In the genomic region with DNA sequence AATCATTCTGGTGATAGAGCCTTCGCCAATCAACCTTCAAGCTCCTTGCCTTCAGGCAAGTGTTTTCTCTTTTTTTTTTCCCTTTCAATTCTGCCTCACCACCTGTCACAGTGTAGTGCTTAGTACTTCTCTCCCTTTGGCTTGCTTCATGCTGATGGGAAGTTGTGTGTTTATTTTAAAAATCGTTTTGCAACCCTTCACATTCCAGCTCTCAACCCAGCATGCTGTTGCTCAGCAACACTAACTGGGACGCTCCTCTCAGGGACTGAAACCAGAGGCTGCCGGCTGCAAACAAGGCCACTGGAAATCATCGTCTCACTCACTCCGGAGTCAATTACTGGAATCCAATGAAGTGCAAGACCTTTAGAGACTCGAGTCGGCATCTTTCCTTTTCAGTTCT, we compare ENCODE assay signal across 10 cellular contexts.
DNase-seq lines count a peak whose midpoint lies in the region; ATAC-seq and TF ChIP-seq lines count a peak whose summit lies in the region.
"Had no signal": no experiment of that assay in that cellular context is flagged by ENCODE, and none has a peak within 500 bp of the region (broad histone marks: within the 10 kb centered on the region; RNA-seq: fewer than 3 reads in every experiment).

No MANE protein-coding gene starts in this region.

- peaks cover 7% of the 10 kb centered on the region for H3K4me1 Mint-ChIP-seq in type B pancreatic cell (ENCODE audit: unreplicated experiment)

- no peaks in the 10 kb centered on the region for H3K36me3 Mint-ChIP-seq in type B pancreatic cell

- peak; percentile 85 for DNase-seq in NCI-H128 (lab: John Stamatoyannopoulos, UW; ENCODE audit: unreplicated experiment)
- peak; percentile 83 for DNase-seq in astrocyte of the spinal cord (ENCODE audit: low read depth, low spot score)
- peak; percentile 87 for DNase-seq in left kidney (ENCODE audit: low read depth, low spot score)
- no peak for DNase-seq in type B pancreatic cell (ENCODE audit: extremely low spot score, unreplicated experiment)
- DNase-seq in NCI-H1048 (lab: John Stamatoyannopoulos, UW), result no peak
- DNase-seq: dermis blood vessel endothelial cell had no signal

- peaks cover 3% of the 10 kb centered on the region for H3K27me3 Mint-ChIP-seq in type B pancreatic cell
- H3K27me3 Mint-ChIP-seq: IgD-negative memory B cell; stimulated activated naive CD8-positive, alpha-beta T cell treated with anti-CD3 and anti-CD28 coated beads, Interleukin-15, Interleukin-2, amounts not matched to agents 100 ng/mL and 50 ng/mL, for 24 hours had no signal

- in situ Hi-C loops in astrocyte of the spinal cord (cut with HindIII; ENCODE audit: low sequenced_read_pairs), result no loop called here

- no peaks in the 10 kb centered on the region for H3K9me3 Mint-ChIP-seq in type B pancreatic cell

- H3K27ac Mint-ChIP-seq in type B pancreatic cell, result peak overlapping the region; percentile 27
- H3K27ac Mint-ChIP-seq: IgD-negative memory B cell; stimulated activated naive CD8-positive, alpha-beta T cell treated with anti-CD3 and anti-CD28 coated beads, Interleukin-15, Interleukin-2, amounts not matched to agents 100 ng/mL and 50 ng/mL, for 24 hours had no signal

- peak overlapping the region; percentile 27 for H3K4me3 Mint-ChIP-seq in type B pancreatic cell
- H3K4me3 Mint-ChIP-seq: IgD-negative memory B cell; stimulated activated naive CD8-positive, alpha-beta T cell treated with anti-CD3 and anti-CD28 coated beads, Interleukin-15, Interleukin-2, amounts not matched to agents 100 ng/mL and 50 ng/mL, for 24 hours had no signal

- no peak for TF ChIP-seq CTCF in astrocyte of the spinal cord (IDR thresholded peaks at IDR 0.05; ENCODE audit: low read depth, low read length)
- TF ChIP-seq CTCF in type B pancreatic cell (conservative IDR thresholded peaks at IDR 0.05), result no peak

- ATAC-seq in GM18868 (IDR thresholded peaks at IDR 0.05; ENCODE audit: unreplicated experiment) (no peak), HG02642 (IDR thresholded peaks at IDR 0.05; ENCODE audit: poor library complexity, unreplicated experiment) (no peak)

- H3K4me3 ChIP-seq in astrocyte of the spinal cord (ENCODE audit: low read depth, low read length), result no peak overlapping the region

Comparison
In these comparisons a context has a peak if more than half of its experiments do, and no peak if none do; other contexts are left out.
1. DNase-seq: peak in NCI-H128 (single experiment), astrocyte of the spinal cord (single experiment) and left kidney (single experiment); none in type B pancreatic cell (single experiment) and NCI-H1048 (single experiment).